11 cellular contexts compared by ENCODE assay signal in genomic region chr1:202161151-202162048, GRCh38. TPM values are rescaled to one million over a fixed set of nuclear protein-coding genes. Genes with fewer than 3 reads are reported as not detected.
DNase-seq lines count a peak whose midpoint lies in the region; ATAC-seq and TF ChIP-seq lines count a peak whose summit lies in the region.
"Had no signal": no experiment of that assay in that cellular context is flagged by ENCODE, and none has a peak within 500 bp of the region (broad histone marks: within the 10 kb centered on the region; RNA-seq: fewer than 3 reads in every experiment).

No MANE protein-coding gene starts in this region.

- H2BK120ac ChIP-seq in mesendoderm (ENCODE audit: low read depth, low read length) = no peak overlapping the region

- H2AK5ac ChIP-seq in mesendoderm (ENCODE audit: low read length) = peak overlapping the region; percentile 7

- H3K36me3 ChIP-seq in A673 (ENCODE audit: insufficient read depth, low read length, poor library complexity, severe bottlenecking) (no peaks in the 10 kb centered on the region), mesendoderm (ENCODE audit: control insufficient read depth, insufficient read depth, low read length) (no peaks in the 10 kb centered on the region), tibial nerve (no peaks in the 10 kb centered on the region), left ventricle myocardium inferior (no peaks in the 10 kb centered on the region)
- H3K36me3 ChIP-seq: SJSA1 had no signal

- H3K9ac ChIP-seq in mesendoderm (ENCODE audit: low read length) = no peak overlapping the region

- no peaks in the 10 kb centered on the region for H3K79me1 ChIP-seq in mesendoderm (ENCODE audit: low read length)

- peak overlapping the region; percentile 19 for H3K18ac ChIP-seq in mesendoderm (ENCODE audit: low read length)

- TF ChIP-seq EP300 in tibial nerve (IDR thresholded peaks at IDR 0.05) = no peak

- H3K4me2 ChIP-seq in mesendoderm (ENCODE audit: low read length) = no peak overlapping the region

- H3K23ac ChIP-seq in mesendoderm (ENCODE audit: low read length) = peak overlapping the region; percentile 91

- H3K4me3 ChIP-seq in A673 (ENCODE audit: low read depth, low read length, poor library complexity, severe bottlenecking) (no peak overlapping the region), mesendoderm (ENCODE audit: low read length) (no peak overlapping the region), tibial nerve (no peak overlapping the region), left ventricle myocardium inferior (no peak overlapping the region)
- H3K4me3 ChIP-seq: SJSA1 had no signal

- H3K4me1 ChIP-seq in A673 (ENCODE audit: insufficient read depth, low read length, poor library complexity, severe bottlenecking) (peaks cover 19% of the 10 kb centered on the region), mesendoderm (ENCODE audit: control insufficient read depth, low read depth, low read length) (peaks cover 26% of the 10 kb centered on the region), tibial nerve (peaks cover 0 to 53% (median 22%) of the 10 kb centered on the region in 4 donors), left ventricle myocardium inferior (no peaks in the 10 kb centered on the region)

- intact Hi-C loops in A673 (cut with micrococcal nuclease; ENCODE audit: unreplicated experiment) = no loop called here
- intact Hi-C loops in left ventricle myocardium inferior (cut with micrococcal nuclease) = no loop called here

- CTCF ChIA-PET in A673 (lab: Charles Lee) = interaction anchor here (0.7 kb wide), 1 partner anchor 988 kb away, joined by 8 read pairs; no protein-coding TSS in a partner anchor

- ATAC-seq in GM18520 (IDR thresholded peaks at IDR 0.05; ENCODE audit: unreplicated experiment) = no peak

- no peak overlapping the region for H3K4ac ChIP-seq in mesendoderm (ENCODE audit: low read depth, low read length)

- no peak overlapping the region for H4K8ac ChIP-seq in mesendoderm (ENCODE audit: low read depth, low read length)

- peaks cover 1% of the 10 kb centered on the region for H3K27me3 Mint-ChIP-seq in IgD-negative memory B cell
- no peaks in the 10 kb centered on the region for H3K27me3 Mint-ChIP-seq in activated T-cell treated with anti-CD3 and anti-CD28 coated beads, Interleukin-2, amount 50 U/mL, for 24 hours

- in situ Hi-C loops in GM13977 (cut with MboI; ENCODE audit: low pct_unique_long_range_greater_than_20kb, low sequenced_read_pairs, unreplicated experiment) = no loop called here

- no CpG with 5 or more reads among the region's 22 CpGs for WGBS in mesendoderm (ENCODE audit: extremely low coverage, insufficient coverage, low lambda C conversion rate)
- 53 to 60% methylated on average over 22 of the region's 22 CpGs for WGBS in tibial nerve, 2 donors

- H3K4me3 Mint-ChIP-seq in IgD-negative memory B cell = peak overlapping the region; percentile 87 to 96 (median 94)
- peak overlapping the region; percentile 98 for H3K4me3 Mint-ChIP-seq in activated T-cell treated with anti-CD3 and anti-CD28 coated beads, Interleukin-2, amount 50 U/mL, for 24 hours

- peaks cover 47 to 61% (median 48%) of the 10 kb centered on the region in 3 donors for H3K4me1 Mint-ChIP-seq in IgD-negative memory B cell
- H3K4me1 Mint-ChIP-seq in activated T-cell treated with anti-CD3 and anti-CD28 coated beads, Interleukin-2, amount 50 U/mL, for 24 hours (ENCODE audit: low read depth) = peaks cover 85% of the 10 kb centered on the region

- peak overlapping the region; percentile 66 for H3K56ac ChIP-seq in mesendoderm (ENCODE audit: low read length)

- H3K9me3 ChIP-seq in A673 (ENCODE audit: low read depth, low read length, poor library complexity, severe bottlenecking) (no peaks in the 10 kb centered on the region), tibial nerve (no peaks in the 10 kb centered on the region), left ventricle myocardium inferior (replicated peaks) (no peaks in the 10 kb centered on the region)
- H3K9me3 ChIP-seq: SJSA1 had no signal

- TF ChIP-seq POLR2A in tibial nerve (IDR thresholded peaks at IDR 0.05) = no peak

- H3K9me3 Mint-ChIP-seq in IgD-negative memory B cell = no peaks in the 10 kb centered on the region
- H3K9me3 Mint-ChIP-seq in activated T-cell treated with anti-CD3 and anti-CD28 coated beads, Interleukin-2, amount 50 U/mL, for 24 hours = no peaks in the 10 kb centered on the region

- TF ChIP-seq CTCF in A673 (conservative IDR thresholded peaks at IDR 0.05; ENCODE audit: low read depth, low read length) (no peak), tibial nerve (IDR thresholded peaks at IDR 0.05) (no peak), GM13977 (IDR thresholded peaks at IDR 0.05; ENCODE audit: extremely low read depth, insufficient read depth, missing control alignments) (no peak), left ventricle myocardium inferior (IDR thresholded peaks at IDR 0.05; ENCODE audit: borderline replicate concordance) (no peak)

- peak overlapping the region; percentile 23 for H3K27ac ChIP-seq in A673 (ENCODE audit: low read depth, low read length, poor library complexity, severe bottlenecking)
- no peak overlapping the region for H3K27ac ChIP-seq in mesendoderm (ENCODE audit: low read depth, low read length)
- peak overlapping the region in 2 of 4 donors; percentile 39 to 80 for H3K27ac ChIP-seq in tibial nerve
- H3K27ac ChIP-seq in left ventricle myocardium inferior (replicated peaks) = no peak overlapping the region
- H3K27ac ChIP-seq: SJSA1 had no signal

- DNase-seq in A673 (ENCODE audit: low spot score) (no peak), mesendoderm (no peak), tibial nerve (ENCODE audit: low spot score in 2 of 2) (no peak), GM13977 (ENCODE audit: low spot score) (no peak), left ventricle myocardium inferior (no peak)
- DNase-seq in activated T-cell treated with anti-CD3 and anti-CD28 coated beads, Interleukin-2, amount 50 U/mL, for 24 hours = peak; percentile 53

- H4K5ac ChIP-seq in mesendoderm (ENCODE audit: low read length) = no peak overlapping the region

- H2BK5ac ChIP-seq in mesendoderm (ENCODE audit: low read length) = peak overlapping the region; percentile 27

- no peaks in the 10 kb centered on the region for H3K79me2 ChIP-seq in mesendoderm (ENCODE audit: control insufficient read depth, insufficient read depth, low read length)

- POLR2A ChIA-PET in A673 (lab: Charles Lee; ENCODE audit: low non-redundant PET) = no interaction called here

- no peaks in the 10 kb centered on the region for H3K27me3 ChIP-seq in A673 (replicated peaks; ENCODE audit: insufficient read depth, low read depth, low read length, poor library complexity)
- no peaks in the 10 kb centered on the region for H3K27me3 ChIP-seq in mesendoderm (ENCODE audit: insufficient read depth, low read length, poor library complexity)
- H3K27me3 ChIP-seq in tibial nerve = no peaks in the 10 kb centered on the region
- H3K27me3 ChIP-seq in left ventricle myocardium inferior (ENCODE audit: low read depth) = no peaks in the 10 kb centered on the region
- H3K27me3 ChIP-seq: SJSA1 had no signal

- H2BK15ac ChIP-seq in mesendoderm (replicated peaks; ENCODE audit: low read depth) = no peak overlapping the region

- H3K27ac Mint-ChIP-seq in IgD-negative memory B cell = peak overlapping the region in 2 of 3 donors; percentile 96 to 99
- H3K27ac Mint-ChIP-seq in activated T-cell treated with anti-CD3 and anti-CD28 coated beads, Interleukin-2, amount 50 U/mL, for 24 hours = peak overlapping the region; percentile 97

- H3K36me3 Mint-ChIP-seq in IgD-negative memory B cell = no peaks in the 10 kb centered on the region
- H3K36me3 Mint-ChIP-seq in activated T-cell treated with anti-CD3 and anti-CD28 coated beads, Interleukin-2, amount 50 U/mL, for 24 hours (ENCODE audit: low read depth) = peaks cover 47% of the 10 kb centered on the region

- BruUV-seq in A673 (replicated peaks; lab: Mats Ljungman, UMichigan) = no TSS peak

RNA-seq across cellular contexts. Expression of gene PTPN7, which starts 1.0 kb away (rescaled TPM):
- 0.72 and 2.2 TPM in 2 replicates for total RNA-seq in A673 (2021)
- 18.7 TPM for polyA plus RNA-seq in IgD-negative memory B cell
- 0.65 TPM for polyA plus RNA-seq in mesendoderm (2013, experiment 1 of 2)
- polyA plus RNA-seq in mesendoderm (2013, experiment 2 of 2) = 0.49 TPM
- 10 to 100 TPM in 1 of 4 donors, 1 to 10 TPM in 3; 1.2 to 13.8 (median 6.8) TPM for total RNA-seq in tibial nerve
- 0.44 TPM for total RNA-seq in left ventricle myocardium inferior
- total RNA-seq: SJSA1 had no signal

RNA-seq across cellular contexts. Expression of gene ARL8A, which starts 16.9 kb away (rescaled TPM):
- total RNA-seq in A673 (2021) (41.9 and 48.3 TPM in 2 replicates), tibial nerve (10 to 100 TPM; 35.0 to 64.5 (median 49.3) TPM), left ventricle myocardium inferior (64.7 TPM)
- 17.3 TPM for polyA plus RNA-seq in IgD-negative memory B cell
- 32.9 TPM for polyA plus RNA-seq in mesendoderm (2013, experiment 1 of 2)
- polyA plus RNA-seq in mesendoderm (2013, experiment 2 of 2) = 31.1 TPM

RNA-seq across cellular contexts. Expression of gene LGR6, which starts 32.2 kb away (rescaled TPM):
- total RNA-seq in A673 (2021) = not detected in 2 replicates
- polyA plus RNA-seq in IgD-negative memory B cell = not detected
- 0.51 TPM for polyA plus RNA-seq in mesendoderm (2013, experiment 1 of 2)
- polyA plus RNA-seq in mesendoderm (2013, experiment 2 of 2) = 0.57 TPM
- under 1 TPM in 1 of 4 donors, not detected in 3; 0.42 TPM for total RNA-seq in tibial nerve
- total RNA-seq in left ventricle myocardium inferior = 0.60 TPM
- total RNA-seq: glomerular endothelial cell, SJSA1 had no signal

RNA-seq across cellular contexts. Expression of gene GPR37L1, which starts 38.7 kb away (rescaled TPM):
- total RNA-seq in A673 (2021) = not detected in 2 replicates
- polyA plus RNA-seq in IgD-negative memory B cell = 0.11 TPM
- 0.01 TPM for polyA plus RNA-seq in mesendoderm (2013, experiment 1 of 2)
- polyA plus RNA-seq in mesendoderm (2013, experiment 2 of 2) = 0.03 TPM
- total RNA-seq in tibial nerve = 10 to 100 TPM; 13.8 to 26.3 (median 24.3) TPM
- total RNA-seq in left ventricle myocardium inferior = 0.05 TPM
- polyA plus RNA-seq: aorta had no signal
